ENCODE assay signal across 1 cellular context in the genomic region with DNA sequence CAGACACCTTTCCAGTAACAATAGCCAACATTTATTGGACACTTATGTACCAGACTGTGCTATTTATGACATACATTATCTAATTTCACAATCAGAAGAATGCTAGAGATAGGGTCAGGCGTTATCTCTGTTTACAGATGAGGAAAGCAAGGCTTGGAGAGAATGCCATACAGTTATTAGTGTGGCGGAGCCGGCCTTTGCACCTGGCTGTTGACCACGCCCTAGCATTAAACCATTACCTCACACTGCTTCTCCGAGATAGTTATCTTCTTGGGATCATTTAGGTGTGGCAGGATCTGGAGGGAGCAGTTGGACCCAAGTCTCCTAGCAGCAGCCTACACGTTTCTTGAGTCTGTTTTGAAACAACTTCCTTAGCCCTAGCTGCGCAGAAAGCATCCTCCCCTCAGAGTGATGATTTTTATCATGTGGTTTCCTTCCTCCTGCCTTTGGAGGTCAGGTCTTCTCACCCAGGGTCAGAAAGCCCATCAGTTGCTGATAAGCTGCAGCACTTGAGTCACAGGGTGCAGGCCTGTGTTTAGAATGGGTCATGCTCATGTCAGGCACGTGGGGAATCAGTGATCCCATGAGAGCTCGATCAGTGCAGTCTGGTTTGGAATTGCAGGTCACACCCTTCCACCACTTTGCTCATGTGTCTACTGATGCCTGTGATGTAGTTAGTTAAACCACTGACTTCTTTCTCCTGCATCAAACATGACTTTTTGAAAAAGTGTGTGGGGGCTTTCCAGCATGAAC.
TF ChIP-seq lines count a peak whose summit lies in the region.

No MANE protein-coding gene starts in this region.

TF ChIP-seq in HepG2, 621 proteins besides CTCF, POLR2A, EP300 and RAD21 (continued from another document and continues in another):
- TF ChIP-seq PBX2 (CRISPR knock-in tag; IDR thresholded peaks at IDR 0.05) (no peak), ZNF878 (CRISPR knock-in tag; IDR thresholded peaks at IDR 0.05) (no peak), ZNF552 (CRISPR knock-in tag; IDR thresholded peaks at IDR 0.05; ENCODE audit: borderline replicate concordance) (no peak), EED (CRISPR knock-in tag; IDR thresholded peaks at IDR 0.05) (0 out of 2 replicates have a peak, but pooled peaks have one; percentile 29), NFE2L1 (CRISPR knock-in tag; IDR thresholded peaks at IDR 0.05; ENCODE audit: borderline replicate concordance) (no peak), HOXA7 (CRISPR knock-in tag; IDR thresholded peaks at IDR 0.05) (no peak), ZKSCAN8 (CRISPR knock-in tag; IDR thresholded peaks at IDR 0.05; ENCODE audit: borderline replicate concordance) (peak; percentile 46; the same call in 1 of the 2 replicates), FOXA1 (IDR thresholded peaks at IDR 0.05) (no peak), FOXA1 (CRISPR knock-in tag; IDR thresholded peaks at IDR 0.05) (peak; percentile 92), SP4 (CRISPR knock-in tag; IDR thresholded peaks at IDR 0.05) (no peak), TOE1 (CRISPR knock-in tag; IDR thresholded peaks at IDR 0.05) (no peak), MYC (CRISPR knock-in tag; IDR thresholded peaks at IDR 0.05; ENCODE audit: borderline replicate concordance) (peak; percentile 36; the same call in 1 of the 2 replicates), REXO4 (CRISPR knock-in tag; IDR thresholded peaks at IDR 0.05; ENCODE audit: borderline replicate concordance) (no peak), ZMYM3 (CRISPR knock-in tag; IDR thresholded peaks at IDR 0.05) (no peak), POLR2G (IDR thresholded peaks at IDR 0.05; ENCODE audit: low read depth, low read length) (peak; percentile 48; the same call in 1 of the 2 replicates), HMGXB4 (CRISPR knock-in tag; IDR thresholded peaks at IDR 0.05; ENCODE audit: borderline replicate concordance in 1 of 2, low read depth in 1 of 2) (peak in 1 of 2 experiments; percentile 29; a peak in 2 of 4 replicates), HOXA9 (CRISPR knock-in tag; IDR thresholded peaks at IDR 0.05; ENCODE audit: borderline replicate concordance) (no peak), NFATC3 (CRISPR knock-in tag; IDR thresholded peaks at IDR 0.05) (no peak), ZNF296 (CRISPR knock-in tag; conservative IDR thresholded peaks at IDR 0.05) (no peak), ZNF484 (CRISPR knock-in tag; IDR thresholded peaks at IDR 0.05; ENCODE audit: borderline replicate concordance, low read depth) (no peak), ZNF432 (CRISPR knock-in tag; IDR thresholded peaks at IDR 0.05; ENCODE audit: borderline replicate concordance) (no peak), ZNF34 (CRISPR knock-in tag; IDR thresholded peaks at IDR 0.05; ENCODE audit: borderline replicate concordance) (peak; percentile 53; the same call in 1 of the 2 replicates), PCBP2 (optimal IDR thresholded peaks at IDR 0.05; ENCODE audit: low read depth, low read length, poor library complexity, severe bottlenecking) (no peak), HBP1 (CRISPR knock-in tag; IDR thresholded peaks at IDR 0.05; ENCODE audit: low read depth) (peak; percentile 73), ELK4 (CRISPR knock-in tag; IDR thresholded peaks at IDR 0.05; ENCODE audit: borderline replicate concordance) (no peak), HOXA5 (CRISPR knock-in tag; IDR thresholded peaks at IDR 0.05) (no peak), ZFP41 (CRISPR knock-in tag; IDR thresholded peaks at IDR 0.05; ENCODE audit: borderline replicate concordance) (no peak), ZNF350 (CRISPR knock-in tag; IDR thresholded peaks at IDR 0.05; ENCODE audit: borderline replicate concordance, low read depth) (peak; percentile 36; the same call in 1 of the 2 replicates), TARDBP (CRISPR knock-in tag; IDR thresholded peaks at IDR 0.05) (no peak), ISL2 (CRISPR knock-in tag; IDR thresholded peaks at IDR 0.05) (peak; percentile 91), PAX8 (CRISPR knock-in tag; IDR thresholded peaks at IDR 0.05; ENCODE audit: borderline replicate concordance) (no peak), GMEB1 (CRISPR knock-in tag; IDR thresholded peaks at IDR 0.05; ENCODE audit: borderline replicate concordance) (no peak), ZNF589 (CRISPR knock-in tag; conservative IDR thresholded peaks at IDR 0.05) (no peak), ZNF460 (CRISPR knock-in tag; IDR thresholded peaks at IDR 0.05; ENCODE audit: borderline replicate concordance) (no peak)
- TF ChIP-seq, protein P1, sequence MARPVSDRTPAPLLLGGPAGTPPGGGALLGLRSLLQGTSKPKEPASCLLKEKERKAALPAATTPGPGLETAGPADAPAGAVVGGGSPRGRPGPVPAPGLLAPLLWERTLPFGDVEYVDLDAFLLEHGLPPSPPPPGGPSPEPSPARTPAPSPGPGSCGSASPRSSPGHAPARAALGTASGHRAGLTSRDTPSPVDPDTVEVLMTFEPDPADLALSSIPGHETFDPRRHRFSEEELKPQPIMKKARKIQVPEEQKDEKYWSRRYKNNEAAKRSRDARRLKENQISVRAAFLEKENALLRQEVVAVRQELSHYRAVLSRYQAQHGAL (CRISPR knock-in tag; IDR thresholded peaks at IDR 0.05; ENCODE audit: not compliant biosample characterization): no peak
- TF ChIP-seq, protein P2, sequence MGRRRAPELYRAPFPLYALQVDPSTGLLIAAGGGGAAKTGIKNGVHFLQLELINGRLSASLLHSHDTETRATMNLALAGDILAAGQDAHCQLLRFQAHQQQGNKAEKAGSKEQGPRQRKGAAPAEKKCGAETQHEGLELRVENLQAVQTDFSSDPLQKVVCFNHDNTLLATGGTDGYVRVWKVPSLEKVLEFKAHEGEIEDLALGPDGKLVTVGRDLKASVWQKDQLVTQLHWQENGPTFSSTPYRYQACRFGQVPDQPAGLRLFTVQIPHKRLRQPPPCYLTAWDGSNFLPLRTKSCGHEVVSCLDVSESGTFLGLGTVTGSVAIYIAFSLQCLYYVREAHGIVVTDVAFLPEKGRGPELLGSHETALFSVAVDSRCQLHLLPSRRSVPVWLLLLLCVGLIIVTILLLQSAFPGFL (CRISPR knock-in tag; IDR thresholded peaks at IDR 0.05): no peak
- TF ChIP-seq, protein P3, sequence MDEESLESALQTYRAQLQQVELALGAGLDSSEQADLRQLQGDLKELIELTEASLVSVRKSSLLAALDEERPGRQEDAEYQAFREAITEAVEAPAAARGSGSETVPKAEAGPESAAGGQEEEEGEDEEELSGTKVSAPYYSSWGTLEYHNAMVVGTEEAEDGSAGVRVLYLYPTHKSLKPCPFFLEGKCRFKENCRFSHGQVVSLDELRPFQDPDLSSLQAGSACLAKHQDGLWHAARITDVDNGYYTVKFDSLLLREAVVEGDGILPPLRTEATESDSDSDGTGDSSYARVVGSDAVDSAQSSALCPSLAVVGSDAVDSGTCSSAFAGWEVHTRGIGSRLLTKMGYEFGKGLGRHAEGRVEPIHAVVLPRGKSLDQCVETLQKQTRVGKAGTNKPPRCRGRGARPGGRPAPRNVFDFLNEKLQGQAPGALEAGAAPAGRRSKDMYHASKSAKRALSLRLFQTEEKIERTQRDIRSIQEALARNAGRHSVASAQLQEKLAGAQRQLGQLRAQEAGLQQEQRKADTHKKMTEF (CRISPR knock-in tag; IDR thresholded peaks at IDR 0.05): peak; percentile 44
- TF ChIP-seq, protein P4, sequence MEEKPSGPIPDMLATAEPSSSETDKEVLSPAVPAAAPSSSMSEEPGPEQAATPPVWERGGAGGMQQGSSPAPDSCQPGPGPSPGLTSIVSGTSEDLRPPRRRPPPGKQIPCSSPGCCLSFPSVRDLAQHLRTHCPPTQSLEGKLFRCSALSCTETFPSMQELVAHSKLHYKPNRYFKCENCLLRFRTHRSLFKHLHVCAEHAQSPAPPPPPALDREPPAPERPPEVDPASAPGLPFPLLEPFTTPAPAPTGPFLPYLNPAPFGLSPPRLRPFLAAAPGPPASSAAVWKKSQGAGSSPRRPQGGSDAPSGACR (CRISPR knock-in tag; IDR thresholded peaks at IDR 0.05): no peak
- TF ChIP-seq, protein P5, sequence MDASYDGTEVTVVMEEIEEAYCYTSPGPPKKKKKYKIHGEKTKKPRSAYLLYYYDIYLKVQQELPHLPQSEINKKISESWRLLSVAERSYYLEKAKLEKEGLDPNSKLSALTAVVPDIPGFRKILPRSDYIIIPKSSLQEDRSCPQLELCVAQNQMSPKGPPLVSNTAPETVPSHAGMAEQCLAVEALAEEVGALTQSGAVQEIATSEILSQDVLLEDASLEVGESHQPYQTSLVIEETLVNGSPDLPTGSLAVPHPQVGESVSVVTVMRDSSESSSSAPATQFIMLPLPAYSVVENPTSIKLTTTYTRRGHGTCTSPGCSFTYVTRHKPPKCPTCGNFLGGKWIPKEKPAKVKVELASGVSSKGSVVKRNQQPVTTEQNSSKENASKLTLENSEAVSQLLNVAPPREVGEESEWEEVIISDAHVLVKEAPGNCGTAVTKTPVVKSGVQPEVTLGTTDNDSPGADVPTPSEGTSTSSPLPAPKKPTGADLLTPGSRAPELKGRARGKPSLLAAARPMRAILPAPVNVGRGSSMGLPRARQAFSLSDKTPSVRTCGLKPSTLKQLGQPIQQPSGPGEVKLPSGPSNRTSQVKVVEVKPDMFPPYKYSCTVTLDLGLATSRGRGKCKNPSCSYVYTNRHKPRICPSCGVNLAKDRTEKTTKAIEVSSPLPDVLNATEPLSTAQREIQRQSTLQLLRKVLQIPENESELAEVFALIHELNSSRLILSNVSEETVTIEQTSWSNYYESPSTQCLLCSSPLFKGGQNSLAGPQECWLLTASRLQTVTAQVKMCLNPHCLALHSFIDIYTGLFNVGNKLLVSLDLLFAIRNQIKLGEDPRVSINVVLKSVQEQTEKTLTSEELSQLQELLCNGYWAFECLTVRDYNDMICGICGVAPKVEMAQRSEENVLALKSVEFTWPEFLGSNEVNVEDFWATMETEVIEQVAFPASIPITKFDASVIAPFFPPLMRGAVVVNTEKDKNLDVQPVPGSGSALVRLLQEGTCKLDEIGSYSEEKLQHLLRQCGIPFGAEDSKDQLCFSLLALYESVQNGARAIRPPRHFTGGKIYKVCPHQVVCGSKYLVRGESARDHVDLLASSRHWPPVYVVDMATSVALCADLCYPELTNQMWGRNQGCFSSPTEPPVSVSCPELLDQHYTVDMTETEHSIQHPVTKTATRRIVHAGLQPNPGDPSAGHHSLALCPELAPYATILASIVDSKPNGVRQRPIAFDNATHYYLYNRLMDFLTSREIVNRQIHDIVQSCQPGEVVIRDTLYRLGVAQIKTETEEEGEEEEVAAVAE (CRISPR knock-in tag; IDR thresholded peaks at IDR 0.05; ENCODE audit: borderline replicate concordance): no peak
- TF ChIP-seq, protein P6, sequence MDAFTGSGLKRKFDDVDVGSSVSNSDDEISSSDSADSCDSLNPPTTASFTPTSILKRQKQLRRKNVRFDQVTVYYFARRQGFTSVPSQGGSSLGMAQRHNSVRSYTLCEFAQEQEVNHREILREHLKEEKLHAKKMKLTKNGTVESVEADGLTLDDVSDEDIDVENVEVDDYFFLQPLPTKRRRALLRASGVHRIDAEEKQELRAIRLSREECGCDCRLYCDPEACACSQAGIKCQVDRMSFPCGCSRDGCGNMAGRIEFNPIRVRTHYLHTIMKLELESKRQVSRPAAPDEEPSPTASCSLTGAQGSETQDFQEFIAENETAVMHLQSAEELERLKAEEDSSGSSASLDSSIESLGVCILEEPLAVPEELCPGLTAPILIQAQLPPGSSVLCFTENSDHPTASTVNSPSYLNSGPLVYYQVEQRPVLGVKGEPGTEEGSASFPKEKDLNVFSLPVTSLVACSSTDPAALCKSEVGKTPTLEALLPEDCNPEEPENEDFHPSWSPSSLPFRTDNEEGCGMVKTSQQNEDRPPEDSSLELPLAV (CRISPR knock-in tag; conservative IDR thresholded peaks at IDR 0.05; ENCODE audit: low read depth): no peak
